10 cellular contexts compared by ENCODE assay signal in the genomic region with DNA sequence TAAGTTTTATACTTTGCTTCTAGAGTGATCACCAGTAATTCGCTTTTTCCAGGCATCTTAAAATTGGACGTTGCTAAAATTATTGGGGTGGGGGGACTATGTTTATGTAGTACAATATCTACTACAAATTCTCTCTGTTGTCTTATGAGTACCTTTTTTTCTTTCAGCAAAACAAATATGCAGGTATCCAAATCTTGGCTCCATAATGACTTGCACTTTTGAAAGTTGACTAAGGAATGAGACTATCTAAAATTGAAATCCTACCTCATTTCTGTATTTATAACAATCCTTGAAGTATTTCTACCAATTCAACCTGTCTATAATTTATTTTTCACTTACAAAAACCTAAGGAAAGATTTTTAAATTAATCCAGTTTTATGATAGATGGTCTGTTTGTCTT. TPM values are rescaled to one million over a fixed set of nuclear protein-coding genes. Genes with fewer than 3 reads are reported as not detected.
DNase-seq lines count a peak whose midpoint lies in the region; ATAC-seq, FAIRE-seq and TF ChIP-seq lines count a peak whose summit lies in the region.
"Had no signal": no experiment of that assay in that cellular context is flagged by ENCODE, and none has a peak within 500 bp of the region (broad histone marks: within the 10 kb centered on the region; RNA-seq: fewer than 3 reads in every experiment).

No MANE protein-coding gene starts in this region.

- dilution Hi-C loops in endothelial cell of umbilical vein (cut with MboI; ENCODE audit: extremely low pct_ligation_motif_present, low sequenced_read_pairs): no loop called here

- H3K27ac ChIP-seq in endothelial cell of umbilical vein (ENCODE audit: insufficient read depth, low read depth, low read length) (peak overlapping the region; percentile 21), gastrocnemius medialis (peak overlapping the region; percentile 92 to 98 (median 94))

- H3K9me3 Mint-ChIP-seq in activated CD4-positive, alpha-beta T cell treated with anti-CD3 and anti-CD28 coated beads for 36 hours (ENCODE audit: low read depth): no peaks in the 10 kb centered on the region

- no peak overlapping the region for H2AFZ ChIP-seq in endothelial cell of umbilical vein (ENCODE audit: low read depth, low read length)

- TF ChIP-seq CTCF in endothelial cell of umbilical vein (IDR thresholded peaks at IDR 0.05; ENCODE audit: extremely low read depth in 1 of 2, insufficient read depth in 1 of 2, low read depth in 1 of 2, low read length in 2 of 2): no peak
- TF ChIP-seq CTCF in gastrocnemius medialis (IDR thresholded peaks at IDR 0.05 in 4 of 5, conservative IDR thresholded peaks at IDR 0.05 in 1 of 5): no peak

- no peak for FAIRE-seq in endothelial cell of umbilical vein (lab: Jason Lieb, UNC)

- H3K36me3 Mint-ChIP-seq in activated CD4-positive, alpha-beta T cell treated with anti-CD3 and anti-CD28 coated beads for 36 hours (ENCODE audit: low read depth): peaks cover 19% of the 10 kb centered on the region

- intact Hi-C loops in activated CD4-positive, alpha-beta T cell treated with anti-CD3 and anti-CD28 coated beads for 36 hours (cut with DNase I, micrococcal nuclease): loop anchor here in 1 of 2 experiments (10.0 kb wide), 1 partner anchor 548 kb away; no protein-coding TSS in a partner anchor
- intact Hi-C loops in endothelial cell of umbilical vein (cut with micrococcal nuclease): no loop called here
- intact Hi-C loops in gastrocnemius medialis (cut with DNase I; ENCODE audit: low total_unique reads): loop anchor here (5.0 to 10.0 kb wide), 2 partner anchors 154 to 548 kb away; no protein-coding TSS in a partner anchor

- H3K4me1 ChIP-seq in endothelial cell of umbilical vein (ENCODE audit: control insufficient read depth, extremely low read depth, insufficient read depth, low read length) (peaks cover 20% of the 10 kb centered on the region), gastrocnemius medialis (peaks cover 46 to 50% of the 10 kb centered on the region in 2 donors)

- TF ChIP-seq POLR2A in endothelial cell of umbilical vein (IDR thresholded peaks at IDR 0.05; ENCODE audit: low read depth, low read length) (no peak), gastrocnemius medialis (IDR thresholded peaks at IDR 0.05) (no peak)

- DNase-seq in activated CD4-positive, alpha-beta T cell treated with anti-CD3 and anti-CD28 coated beads for 36 hours: no peak
- no peak for DNase-seq in activated CD4-positive, alpha-beta T cell treated with anti-CD3 and anti-CD28 coated beads for 48 hours
- DNase-seq in RKO (ENCODE audit: low spot score) (peak; percentile 60), endothelial cell of umbilical vein (ENCODE audit: low read depth, low spot score) (no peak), gastrocnemius medialis (no peak), NCI-H1092 treated with DMSO at 0.1 percent for 48 hours (lab: John Stamatoyannopoulos, UW) (no peak)
- no peak for DNase-seq in stimulated activated CD4-positive, alpha-beta T cell treated with anti-CD3 and anti-CD28 coated beads, Interleukin-2, amount 100 ng/mL, for 48 hours
- DNase-seq: effector CD8-positive, alpha-beta T cell; mesendoderm had no signal

- H3K9me3 ChIP-seq in endothelial cell of umbilical vein (replicated peaks; ENCODE audit: control insufficient read depth, insufficient read depth, low read length): no peaks in the 10 kb centered on the region
- H3K9me3 ChIP-seq in gastrocnemius medialis: no peaks in the 10 kb centered on the region

- peaks cover 68% of the 10 kb centered on the region for H3K79me2 ChIP-seq in endothelial cell of umbilical vein (ENCODE audit: control insufficient read depth, insufficient read depth, low read length)

- no peak for ATAC-seq in activated CD4-positive, alpha-beta T cell treated with anti-CD3 and anti-CD28 coated beads for 36 hours
- ATAC-seq in gastrocnemius medialis: no peak
- no peak for ATAC-seq in GM21619 (IDR thresholded peaks at IDR 0.05; ENCODE audit: unreplicated experiment)

- H3K9me1 ChIP-seq in endothelial cell of umbilical vein (replicated peaks; ENCODE audit: control insufficient read depth, extremely low read depth, insufficient read depth, low read length): no peaks in the 10 kb centered on the region

- no TSS peak for BruUV-seq in endothelial cell of umbilical vein (replicated peaks; lab: Mats Ljungman, UMichigan)

- H3K4me1 Mint-ChIP-seq in activated CD4-positive, alpha-beta T cell treated with anti-CD3 and anti-CD28 coated beads for 36 hours: peaks cover 41% of the 10 kb centered on the region

- H3K9ac ChIP-seq in endothelial cell of umbilical vein (replicated peaks; ENCODE audit: extremely low read depth, insufficient read depth, low read length): peak overlapping the region; percentile 88

- H3K4me2 ChIP-seq in endothelial cell of umbilical vein (ENCODE audit: insufficient read depth, low read length): peak overlapping the region; percentile 94

- in situ Hi-C loops in gastrocnemius medialis (cut with MboI; ENCODE audit: low sequenced_read_pairs in 4 of 4): loop anchor here in 3 of 4 donors (10.0 to 25.0 kb wide), 3 partner anchors 128 to 348 kb away; partner anchors contain the start of genes ZNF839 (in 2 of the 3) and PPP2R5C (in 1 of the 3)

- peaks cover 3% of the 10 kb centered on the region for H4K20me1 ChIP-seq in endothelial cell of umbilical vein (replicated peaks; ENCODE audit: control insufficient read depth, extremely low read depth, insufficient read depth, low read length)

- POLR2A ChIA-PET in activated CD4-positive, alpha-beta T cell treated with anti-CD3 and anti-CD28 coated beads for 36 hours (lab: Charles Lee): interaction anchor here (0.6 kb wide), 1 partner anchor 140 kb away, joined by 7 read pairs; no protein-coding TSS in a partner anchor
- POLR2A ChIA-PET in endothelial cell of umbilical vein (lab: Charles Lee): no interaction called here

- H3K36me3 ChIP-seq in endothelial cell of umbilical vein (ENCODE audit: control insufficient read depth in 2 of 2, extremely low read depth in 1 of 2, insufficient read depth in 2 of 2, low read length in 2 of 2) (peaks cover 4 to 5% of the 10 kb centered on the region in 2 experiments), gastrocnemius medialis (peaks cover 0 to 4% of the 10 kb centered on the region in 2 donors)

- no peaks in the 10 kb centered on the region for H3K27me3 ChIP-seq in endothelial cell of umbilical vein (ENCODE audit: control insufficient read depth in 2 of 2, insufficient read depth in 2 of 2, low read length in 2 of 2)
- no peaks in the 10 kb centered on the region for H3K27me3 ChIP-seq in gastrocnemius medialis

- CTCF ChIA-PET in activated CD4-positive, alpha-beta T cell treated with anti-CD3 and anti-CD28 coated beads for 36 hours (lab: Charles Lee): interaction anchor here (1.0 to 2.0 kb wide), 4 partner anchors 8 to 347 kb away, joined by 3 to 8 read pairs (median 4); no protein-coding TSS in a partner anchor
- CTCF ChIA-PET in endothelial cell of umbilical vein (lab: Charles Lee): interaction anchor here (1.8 to 2.5 kb wide), 2 partner anchors 196 kb away, joined by 9 to 12 read pairs; no protein-coding TSS in a partner anchor

- H3K4me3 ChIP-seq in endothelial cell of umbilical vein (replicated peaks in 1 of 3; ENCODE audit: insufficient read depth in 1 of 3, low read depth in 1 of 3, low read length in 3 of 3) (peak overlapping the region in 1 of 3 experiments; percentile 90), gastrocnemius medialis (peak overlapping the region in 2 of 4 donors; percentile 1 to 99)

- peak overlapping the region; percentile 69 for H3K27ac Mint-ChIP-seq in activated CD4-positive, alpha-beta T cell treated with anti-CD3 and anti-CD28 coated beads for 36 hours

- no peaks in the 10 kb centered on the region for H3K27me3 Mint-ChIP-seq in activated CD4-positive, alpha-beta T cell treated with anti-CD3 and anti-CD28 coated beads for 36 hours

- H3K4me3 Mint-ChIP-seq in activated CD4-positive, alpha-beta T cell treated with anti-CD3 and anti-CD28 coated beads for 36 hours: peak overlapping the region; percentile 89

TF ChIP-seq in endothelial cell of umbilical vein, 7 proteins besides CTCF, POLR2A, EP300 and RAD21:
- TF ChIP-seq JUN (IDR thresholded peaks at IDR 0.05; ENCODE audit: borderline replicate concordance, insufficient read depth, insufficient read length, low read depth) (no peak), EZH2 (IDR thresholded peaks at IDR 0.05; ENCODE audit: borderline replicate concordance, low read depth, low read length, severe bottlenecking) (no peak)

RNA-seq across cellular contexts. Expression of gene DYNC1H1, which starts 2.4 kb away (rescaled TPM):
- 100 to 1,000 TPM; 283 to 293 TPM for total RNA-seq in activated CD4-positive, alpha-beta T cell treated with anti-CD3 and anti-CD28 coated beads for 36 hours
- total RNA-seq in endothelial cell of umbilical vein: 596 and 648 TPM in 2 replicates
- 235 and 254 TPM in 2 replicates for polyA plus RNA-seq in endothelial cell of umbilical vein
- polyA plus RNA-seq in endothelial cell of umbilical vein (2011; cell fraction: cytosol; rRNA removed): 268 and 289 TPM in 2 replicates
- polyA plus RNA-seq in endothelial cell of umbilical vein (2011; cell fraction: nucleus; rRNA removed): 442 and 586 TPM in 2 replicates
- polyA plus RNA-seq in endothelial cell of umbilical vein (2012): 436 and 546 TPM in 2 replicates
- polyA minus RNA-seq in endothelial cell of umbilical vein: 733 and 844 TPM in 2 replicates
- polyA minus RNA-seq in endothelial cell of umbilical vein (2011; cell fraction: cytosol; rRNA and poly(A)+ RNA removed): 261 TPM
- polyA minus RNA-seq in endothelial cell of umbilical vein (2011; cell fraction: nucleus; rRNA and poly(A)+ RNA removed): 697 and 703 TPM in 2 replicates
- 100 to 1,000 TPM; 486 to 737 (median 718) TPM for total RNA-seq in gastrocnemius medialis
